8 cellular contexts compared by ENCODE assay signal in the genomic region with DNA sequence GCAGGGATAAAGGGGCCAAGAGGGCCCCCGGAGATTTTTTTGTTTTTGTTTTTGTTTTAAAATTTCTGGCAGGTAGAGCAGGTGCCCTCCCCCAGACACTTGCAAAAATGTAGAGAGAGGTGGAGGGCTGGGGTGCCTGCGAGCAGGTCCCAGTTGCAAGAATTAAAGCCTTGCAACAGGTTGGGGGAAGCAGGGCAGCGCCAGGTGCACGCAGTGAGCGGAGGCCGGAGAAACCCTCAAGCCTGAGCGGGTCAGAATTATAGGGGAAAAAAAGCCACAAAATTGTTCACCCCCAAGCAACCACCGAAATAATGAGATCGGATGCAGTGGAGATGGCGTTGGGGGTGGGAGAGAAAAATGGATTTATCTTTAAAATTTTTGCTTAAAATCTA. TPM values are rescaled to one million over a fixed set of nuclear protein-coding genes. Genes with fewer than 3 reads are reported as not detected.
DNase-seq lines count a peak whose midpoint lies in the region; ATAC-seq and TF ChIP-seq lines count a peak whose summit lies in the region.

No MANE protein-coding gene starts in this region.

- H3K4me3 ChIP-seq in BE2C (ENCODE audit: low read depth, low read length): peak overlapping the region; percentile 71
- peak overlapping the region; percentile 68 for H3K4me3 ChIP-seq in NT2/D1 (ENCODE audit: insufficient read length, low read depth)
- peak overlapping the region; percentile 62 for H3K4me3 ChIP-seq in fibroblast of villous mesenchyme (ENCODE audit: low read depth, low read length)
- H3K4me3 ChIP-seq in ovary: peak overlapping the region; percentile 80

- no peak for TF ChIP-seq POLR2A in ovary (IDR thresholded peaks at IDR 0.05)

- WGBS in ovary, 3 donors: 0 to 3% (median 1%) methylated on average over 10 of the region's 10 CpGs

- DNase-seq in BE2C: no peak
- DNase-seq in NT2/D1 (ENCODE audit: low read depth, low spot score): no peak
- no peak for DNase-seq in fibroblast of villous mesenchyme (ENCODE audit: low read depth)
- DNase-seq in ovary: peak in 2 of 5 donors; percentile 35 to 41
- no peak for DNase-seq in GM13976 (ENCODE audit: low spot score)
- no peak for DNase-seq in NK-92 treated with Interleukin-12 subunit alpha and Interleukin-12 subunit beta, amount 100 ng/mL, for 24 hours (lab: John Stamatoyannopoulos, UW)
- no peak for DNase-seq in OCI-M2 (lab: John Stamatoyannopoulos, UW; ENCODE audit: unreplicated experiment)

- H3K36me3 ChIP-seq in BE2C: no peaks in the 10 kb centered on the region
- H3K36me3 ChIP-seq in NT2/D1 (ENCODE audit: insufficient read depth, insufficient read length, low read length): no peaks in the 10 kb centered on the region
- no peaks in the 10 kb centered on the region for H3K36me3 ChIP-seq in ovary

- intact Hi-C loops in ovary (cut with DNase I): loop anchor here (5.0 to 10.0 kb wide), 12 partner anchors 162 to 1017 kb away; no protein-coding TSS in a partner anchor

- H3K4me1 ChIP-seq in BE2C (peaks cover 50% of the 10 kb centered on the region), NT2/D1 (ENCODE audit: insufficient read depth, insufficient read length) (peaks cover 12% of the 10 kb centered on the region), ovary (ENCODE audit: insufficient read depth) (peaks cover 15% of the 10 kb centered on the region)

- peak overlapping the region; percentile 82 to 86 for H3K27ac ChIP-seq in ovary

- no peak for ATAC-seq in GM21529 (IDR thresholded peaks at IDR 0.05; ENCODE audit: unreplicated experiment)

- H3K9ac ChIP-seq in NT2/D1 (ENCODE audit: insufficient read length, low read depth): peak overlapping the region; percentile 87

- in situ Hi-C loops in GM13976 (cut with MboI; ENCODE audit: low sequenced_read_pairs, unreplicated experiment): loop anchor here (10.0 kb wide), 2 partner anchors 820 to 1020 kb away; no protein-coding TSS in a partner anchor

- H3K9me3 ChIP-seq in BE2C (no peaks in the 10 kb centered on the region), NT2/D1 (ENCODE audit: insufficient read depth, low read length) (no peaks in the 10 kb centered on the region), ovary (no peaks in the 10 kb centered on the region)

- no peak for TF ChIP-seq EP300 in ovary (IDR thresholded peaks at IDR 0.05)

- H3K27me3 ChIP-seq in BE2C (no peaks in the 10 kb centered on the region), NT2/D1 (ENCODE audit: insufficient read depth, insufficient read length) (peaks cover 18% of the 10 kb centered on the region), ovary (no peaks in the 10 kb centered on the region)

- TF ChIP-seq CTCF in BE2C (IDR thresholded peaks at IDR 0.05; ENCODE audit: low read depth, low read length) (no peak), fibroblast of villous mesenchyme (IDR thresholded peaks at IDR 0.05; ENCODE audit: insufficient read depth, low read depth, low read length) (no peak), ovary (IDR thresholded peaks at IDR 0.05) (no peak), GM13976 (IDR thresholded peaks at IDR 0.05; ENCODE audit: borderline replicate concordance, control extremely low read depth, extremely low read depth, insufficient read depth, missing control alignments) (no peak)

RNA-seq across cellular contexts. Expression of gene IGFBP5, which starts 0.5 kb away (rescaled TPM):
- 34.8 TPM for polyA plus RNA-seq in BE2C (2012; ENCODE audit: insufficient read depth, insufficient read length, low read depth)
- total RNA-seq in fibroblast of villous mesenchyme (644 and 754 TPM in 2 replicates), ovary (1,000 to 10,000 TPM in 6 of 7 donors, 100 to 1,000 TPM in 1; 718 to 3,214 (median 2,824) TPM)
- polyA plus RNA-seq in ovary: 1,000 to 10,000 TPM in 1 of 2 donors, 100 to 1,000 TPM in 1; 929 to 1,464 TPM
